Comparison of ENCODE assay signal across 16 cellular contexts in genomic region chr4:86279247-86279960, GRCh38.
DNase-seq lines count a peak whose midpoint lies in the region; ATAC-seq, FAIRE-seq and TF ChIP-seq lines count a peak whose summit lies in the region.
"Had no signal": no experiment of that assay in that cellular context is flagged by ENCODE, and none has a peak within 500 bp of the region (broad histone marks: within the 10 kb centered on the region; RNA-seq: fewer than 3 reads in every experiment).

No MANE protein-coding gene starts in this region.

- H3K4me1 ChIP-seq in DOHH2 (ENCODE audit: control insufficient read depth, low read length) (peaks cover 98% of the 10 kb centered on the region), neural progenitor cell (peaks cover 86% of the 10 kb centered on the region), heart left ventricle (no peaks in the 10 kb centered on the region)
- H3K4me1 ChIP-seq: HAP-1, Peyer's patch had no signal

- no peaks in the 10 kb centered on the region for H3K9me3 ChIP-seq in DOHH2 (ENCODE audit: control insufficient read depth, insufficient read depth, low read length)
- no peaks in the 10 kb centered on the region for H3K9me3 ChIP-seq in neural progenitor cell (ENCODE audit: low read depth)
- H3K9me3 ChIP-seq in heart left ventricle, result no peaks in the 10 kb centered on the region
- H3K9me3 ChIP-seq: HAP-1, Peyer's patch had no signal

- H3K27ac ChIP-seq in DOHH2 (ENCODE audit: low read depth, low read length), result peak overlapping the region; percentile 99
- peak overlapping the region; percentile 96 for H3K27ac ChIP-seq in neural progenitor cell
- no peak overlapping the region for H3K27ac ChIP-seq in heart left ventricle
- H3K27ac ChIP-seq: Peyer's patch had no signal

- no peak overlapping the region for H2AFZ ChIP-seq in neural progenitor cell (replicated peaks)

- H3K4me1 Mint-ChIP-seq in brain, result peaks cover 68% of the 10 kb centered on the region
- H3K4me1 Mint-ChIP-seq in neural progenitor cell, result peaks cover 4% of the 10 kb centered on the region
- H3K4me1 Mint-ChIP-seq: T-helper 17 cell had no signal

- no peak for FAIRE-seq in GM19239 (lab: Jason Lieb, UNC)
- FAIRE-seq: G401.6 had no signal

- TF ChIP-seq CTCF in DOHH2 (IDR thresholded peaks at IDR 0.05; ENCODE audit: low read depth, low read length, poor library complexity, severe bottlenecking), result no peak
- TF ChIP-seq CTCF in brain (conservative IDR thresholded peaks at IDR 0.05), result no peak
- no peak for TF ChIP-seq CTCF in neural progenitor cell (IDR thresholded peaks at IDR 0.05)
- no peak for TF ChIP-seq CTCF in heart left ventricle (IDR thresholded peaks at IDR 0.05)

- no peaks in the 10 kb centered on the region for H3K9me2 ChIP-seq in DOHH2 (replicated peaks; ENCODE audit: control insufficient read depth, low read length)

- no peak for TF ChIP-seq POLR2A in heart left ventricle (IDR thresholded peaks at IDR 0.05)

- H3K79me2 ChIP-seq in DOHH2 (ENCODE audit: control insufficient read depth, low read length), result peaks cover 9% of the 10 kb centered on the region
- peaks cover 99% of the 10 kb centered on the region for H3K79me2 ChIP-seq in neural progenitor cell (ENCODE audit: low read depth)

- H3K4me3 ChIP-seq in DOHH2 (ENCODE audit: low read length), result peak overlapping the region; percentile 72
- H3K4me3 ChIP-seq in neural progenitor cell, result peak overlapping the region; percentile 18
- no peak overlapping the region for H3K4me3 ChIP-seq in heart left ventricle
- H3K4me3 ChIP-seq: HAP-1, Peyer's patch had no signal

- ATAC-seq in heart left ventricle, result no peak
- ATAC-seq: T-helper 17 cell had no signal

- WGBS in heart left ventricle, 4 donors, result 61 to 82% (median 74%) methylated on average over 6 of the region's 6 CpGs

- H3K4me2 ChIP-seq in DOHH2 (ENCODE audit: low read length) (peak overlapping the region; percentile 95), neural progenitor cell (peak overlapping the region; percentile 68)

- H3K9me3 Mint-ChIP-seq in brain (peaks cover 0 to 6% (median 0%) of the 10 kb centered on the region in 5 experiments), neural progenitor cell (peaks cover 6% of the 10 kb centered on the region)

- H3K27me3 ChIP-seq in DOHH2 (ENCODE audit: control insufficient read depth, low read length) (no peaks in the 10 kb centered on the region), neural progenitor cell (no peaks in the 10 kb centered on the region), heart left ventricle (no peaks in the 10 kb centered on the region)
- H3K27me3 ChIP-seq: Peyer's patch had no signal

- peak overlapping the region in 3 of 5 experiments; percentile 27 to 72 (median 49) for H3K27ac Mint-ChIP-seq in brain
- H3K27ac Mint-ChIP-seq in neural progenitor cell, result no peak overlapping the region
- H3K27ac Mint-ChIP-seq: T-helper 17 cell had no signal

- H3K27me3 Mint-ChIP-seq in brain, result no peaks in the 10 kb centered on the region
- no peaks in the 10 kb centered on the region for H3K27me3 Mint-ChIP-seq in neural progenitor cell (ENCODE audit: insufficient read depth, low read depth)

- H3K36me3 ChIP-seq in DOHH2 (ENCODE audit: control insufficient read depth, low read length) (peaks cover 5% of the 10 kb centered on the region; the same call in 1 of the 2 replicates), neural progenitor cell (peaks cover 6% of the 10 kb centered on the region), heart left ventricle (no peaks in the 10 kb centered on the region)
- H3K36me3 ChIP-seq: HAP-1, Peyer's patch had no signal

- H3K4me3 Mint-ChIP-seq in brain, result peak overlapping the region in 3 of 5 experiments; percentile 3 to 51 (median 10)
- H3K4me3 Mint-ChIP-seq in neural progenitor cell, result no peak overlapping the region
- H3K4me3 Mint-ChIP-seq: T-helper 17 cell had no signal

- H3F3A ChIP-seq in DOHH2 (ENCODE audit: control insufficient read depth, insufficient read depth), result peaks cover 35% of the 10 kb centered on the region
- H3F3A ChIP-seq in neural progenitor cell (ENCODE audit: low read depth), result peaks cover 48% of the 10 kb centered on the region

- no peaks in the 10 kb centered on the region for H4K20me1 ChIP-seq in DOHH2 (ENCODE audit: control insufficient read depth, insufficient read depth, low read depth, low read length)
- H4K20me1 ChIP-seq in neural progenitor cell (ENCODE audit: low read depth), result no peaks in the 10 kb centered on the region

- peak; percentile 50 for DNase-seq in NCI-H510A treated with DMSO at 0.1 percent for 48 hours (lab: John Stamatoyannopoulos, UW)
- peak; percentile 78 for DNase-seq in neural progenitor cell (ENCODE audit: low spot score)
- DNase-seq in GM19239 (ENCODE audit: insufficient read length, low spot score), result no peak
- no peak for DNase-seq in heart left ventricle
- DNase-seq in T-helper 9 cell, result no peak
- DNase-seq: DMS79, MM.1S, NCI-H1105 treated with DMSO at 0.1 percent for 48 hours, NCI-H187, Peyer's patch, SHP77, T-helper 17 cell had no signal

- H3K36me3 Mint-ChIP-seq in brain (peaks cover 13% of the 10 kb centered on the region), neural progenitor cell (peaks cover 11% of the 10 kb centered on the region)

- H3K9ac ChIP-seq in neural progenitor cell, result no peak overlapping the region

- intact Hi-C loops in heart left ventricle (cut with DNase I), result no loop called here

Comparison
In these comparisons a context has a peak if more than half of its experiments do, and no peak if none do; other contexts are left out.
1. H3K27ac ChIP-seq: peak in DOHH2 (single experiment) and neural progenitor cell (single experiment); none in heart left ventricle (0 of 12).
2. H3K4me3 ChIP-seq: peak in DOHH2 (single experiment) and neural progenitor cell (single experiment); none in heart left ventricle (0 of 12).
3. DNase-seq: peak in NCI-H510A treated with DMSO at 0.1 percent for 48 hours (single experiment) and neural progenitor cell (single experiment); none in GM19239 (single experiment), heart left ventricle (0 of 5) and T-helper 9 cell (single experiment).